Comparison of ENCODE assay signal across 18 cellular contexts in genomic region chr1:22228505-22228911, GRCh38.
DNase-seq lines count a peak whose midpoint lies in the region; ATAC-seq, FAIRE-seq and TF ChIP-seq lines count a peak whose summit lies in the region.
"Had no signal": no experiment of that assay in that cellular context is flagged by ENCODE, and none has a peak within 500 bp of the region (broad histone marks: within the 10 kb centered on the region; RNA-seq: fewer than 3 reads in every experiment).

No MANE protein-coding gene starts in this region.

- H3K4me3 ChIP-seq in bronchial epithelial cell (ENCODE audit: low read depth, low read length) (no peak overlapping the region), lung (no peak overlapping the region)
- H3K4me3 ChIP-seq: transverse colon had no signal

- H3K27me3 ChIP-seq in bronchial epithelial cell (ENCODE audit: control insufficient read depth, insufficient read depth, low read length) (no peaks in the 10 kb centered on the region), lung (ENCODE audit: control insufficient read depth, insufficient read depth) (no peaks in the 10 kb centered on the region)
- H3K27me3 ChIP-seq: transverse colon had no signal

- ATAC-seq in lung (ENCODE audit: insufficient read depth, low FRiP score) (peak; percentile 63), GM18907 (IDR thresholded peaks at IDR 0.05; ENCODE audit: unreplicated experiment) (no peak), GM18870 (IDR thresholded peaks at IDR 0.05; ENCODE audit: unreplicated experiment) (no peak)
- ATAC-seq: left lobe of liver had no signal

- peaks cover 0 to 3% of the 10 kb centered on the region in 2 donors for H3K4me1 ChIP-seq in lung (ENCODE audit: control insufficient read depth in 2 of 2, insufficient read depth in 2 of 2, low read length in 2 of 2)
- H3K4me1 ChIP-seq: transverse colon had no signal

- peaks cover 0 to 2% of the 10 kb centered on the region in 2 donors for H3K9me3 ChIP-seq in lung (ENCODE audit: control insufficient read depth in 2 of 2, insufficient read depth in 1 of 2, low read length in 1 of 2)
- H3K9me3 ChIP-seq: transverse colon had no signal

- WGBS in lung, 2 donors = 58 to 76% methylated on average over 7 of the region's 7 CpGs

- TF ChIP-seq CTCF in bronchial epithelial cell (IDR thresholded peaks at IDR 0.05; ENCODE audit: insufficient read depth, low read length, severe bottlenecking) = no peak
- TF ChIP-seq CTCF in lung (IDR thresholded peaks at IDR 0.05; ENCODE audit: control extremely low read depth, extremely low read depth) = no peak

- no peak overlapping the region for H3K27ac ChIP-seq in lung (ENCODE audit: low read depth in 1 of 2, low read length in 1 of 2)
- H3K27ac ChIP-seq: transverse colon had no signal

- no peaks in the 10 kb centered on the region for H3K36me3 ChIP-seq in bronchial epithelial cell (ENCODE audit: control insufficient read depth, insufficient read depth, low read length)
- H3K36me3 ChIP-seq in lung (ENCODE audit: control insufficient read depth in 2 of 2, insufficient read depth in 2 of 2, low read length in 2 of 2) = no peaks in the 10 kb centered on the region
- H3K36me3 ChIP-seq: transverse colon had no signal

- FAIRE-seq in bronchial epithelial cell (lab: Jason Lieb, UNC) = no peak
- FAIRE-seq: astrocyte, GM18507 had no signal

- DNase-seq in DMS53 treated with DMSO at 0.1 percent for 48 hours (lab: John Stamatoyannopoulos, UW; ENCODE audit: unreplicated experiment) (peak; percentile 24), NCI-H146 treated with DMSO at 0.1 percent for 48 hours (lab: John Stamatoyannopoulos, UW; ENCODE audit: unreplicated experiment) (peak; percentile 3), bronchial epithelial cell (ENCODE audit: low read depth) (peak; percentile 91), lung (ENCODE audit: low spot score) (peak; percentile 41), RKO (ENCODE audit: low spot score) (no peak)
- DNase-seq: activated CD8-positive, alpha-beta memory T cell treated with anti-CD3 and anti-CD28 coated beads for 24 hours; activated naive CD4-positive, alpha-beta T cell treated with anti-CD3 and anti-CD28 coated beads, Interleukin-2, amount 50 U/mL, for 16 hours; activated T-cell treated with anti-CD3 and anti-CD28 coated beads, Interleukin-2, amount 50 U/mL, for 48 hours; glutamatergic neuron; NCI-H345; NK-92 treated with Interleukin-12 subunit alpha and Interleukin-12 subunit beta, amount 100 ng/mL, for 24 hours; stimulated activated CD4-positive, alpha-beta T cell treated with anti-CD3 and anti-CD28 coated beads, Interleukin-4, amount 100 ng/mL, for 1 hour; transverse colon had no signal
